In the genomic region with DNA sequence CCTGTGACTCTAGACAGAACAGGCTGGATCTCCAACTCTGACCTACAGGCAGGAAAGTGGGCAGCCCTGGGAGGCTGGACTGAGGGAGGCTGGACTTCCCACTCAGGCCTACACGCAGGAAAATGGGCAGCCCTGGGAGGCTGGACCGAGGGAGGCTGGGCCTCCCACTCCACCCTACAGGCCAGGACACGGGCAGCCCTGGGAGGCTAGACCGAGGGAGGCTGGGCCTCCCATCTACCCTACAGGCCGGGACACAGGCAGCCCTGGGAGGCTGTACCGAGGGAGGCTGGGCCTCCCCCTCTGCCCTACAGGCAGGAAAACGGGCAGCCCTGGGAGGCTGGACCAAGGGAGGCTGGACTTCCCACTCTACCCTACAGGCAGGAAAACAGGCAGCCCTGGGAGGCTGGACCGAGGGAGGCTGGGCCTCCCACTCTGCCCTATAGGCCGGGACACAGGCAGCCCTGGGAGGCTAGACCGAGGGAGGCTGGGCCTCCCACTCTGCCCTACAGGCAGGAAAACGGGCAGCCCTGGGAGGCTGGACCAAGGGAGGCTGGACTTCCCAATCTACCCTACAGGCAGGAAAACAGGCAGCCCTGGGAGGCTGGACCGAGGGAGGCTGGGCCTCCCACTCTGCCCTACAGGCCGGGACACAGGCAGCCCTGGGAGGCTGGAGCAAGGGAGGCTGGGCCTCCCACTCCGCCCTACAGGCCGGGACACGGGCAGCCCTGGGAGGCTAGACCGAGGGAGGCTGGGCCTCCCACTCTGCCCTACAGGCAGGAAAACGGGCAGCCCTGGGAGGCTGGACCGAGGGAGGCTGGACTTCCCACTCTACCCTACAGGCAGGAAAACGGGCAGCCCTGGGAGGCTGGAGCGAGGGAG, we compare ENCODE assay signal across 2 cellular contexts.
TF ChIP-seq lines count a peak whose summit lies in the region.

No MANE protein-coding gene starts in this region.

TF ChIP-seq in A549, 52 proteins besides CTCF, POLR2A, EP300 and RAD21:
- TF ChIP-seq KDM1A (IDR thresholded peaks at IDR 0.05; ENCODE audit: low read depth), result 0 out of 2 replicates have a peak, but pooled peaks have one; percentile 13

TF ChIP-seq in K562, 482 proteins besides CTCF, POLR2A, EP300 and RAD21:
- 0 out of 2 replicates have a peak, but pooled peaks have one; percentile 13 for TF ChIP-seq STAG1 (CRISPR knock-in tag; IDR thresholded peaks at IDR 0.05; ENCODE audit: borderline replicate concordance)
